ENCODE assay signal across 8 cellular contexts in genomic region chr2:155377178-155377780, GRCh38.
DNase-seq lines count a peak whose midpoint lies in the region; ATAC-seq and TF ChIP-seq lines count a peak whose summit lies in the region.

No MANE protein-coding gene starts in this region.

- CTCF ChIA-PET in WTC11 (lab: Charles Lee), result interaction anchor here (0.5 to 2.7 kb wide), 19 partner anchors 12 to 1816 kb away, joined by 3 to 24 read pairs (median 4); no protein-coding TSS in a partner anchor

- H3K4me3 ChIP-seq in heart left ventricle (no peak overlapping the region), right atrium auricular region (no peak overlapping the region), left lung (no peak overlapping the region), uterus (no peak overlapping the region)

- H3K27ac ChIP-seq in heart left ventricle (no peak overlapping the region), right atrium auricular region (no peak overlapping the region), left lung (no peak overlapping the region), uterus (no peak overlapping the region)

- no peaks in the 10 kb centered on the region for H3K27me3 Mint-ChIP-seq in WTC11 (ENCODE audit: low read depth)

- no peaks in the 10 kb centered on the region for H3K4me1 Mint-ChIP-seq in WTC11

- H3K9me3 ChIP-seq in heart left ventricle (no peaks in the 10 kb centered on the region), right atrium auricular region (no peaks in the 10 kb centered on the region), left lung (no peaks in the 10 kb centered on the region), uterus (no peaks in the 10 kb centered on the region)

- peaks cover 0 to 6% (median 0%) of the 10 kb centered on the region in 9 donors for H3K27me3 ChIP-seq in heart left ventricle
- no peaks in the 10 kb centered on the region for H3K27me3 ChIP-seq in right atrium auricular region
- H3K27me3 ChIP-seq in left lung, result no peaks in the 10 kb centered on the region
- no peaks in the 10 kb centered on the region for H3K27me3 ChIP-seq in uterus

- H3K9me3 Mint-ChIP-seq in WTC11, result no peaks in the 10 kb centered on the region

- POLR2A ChIA-PET in WTC11 (lab: Charles Lee), result no interaction called here

- intact Hi-C loops in heart left ventricle (cut with DNase I), result loop anchor here in 8 of 10 donors (5.0 to 10.0 kb wide), 6 partner anchors 1210 to 1818 kb away; no protein-coding TSS in a partner anchor
- intact Hi-C loops in left lung (cut with DNase I), result no loop called here
- intact Hi-C loops in uterus (cut with DNase I; ENCODE audit: low total_unique reads), result no loop called here

- no peak overlapping the region for H3K4me3 Mint-ChIP-seq in WTC11

- ATAC-seq in heart left ventricle (no peak), WTC11 (peak; percentile 51; the same call in 1 of the 2 replicates), left lung (peak; percentile 40), GM21825 (IDR thresholded peaks at IDR 0.05; ENCODE audit: unreplicated experiment) (no peak), HG03045 (IDR thresholded peaks at IDR 0.05; ENCODE audit: unreplicated experiment) (no peak)

- TF ChIP-seq CTCF in heart left ventricle (IDR thresholded peaks at IDR 0.05), result peak in 9 of 12 donors; percentile 14 to 48 (median 27)
- peak in 1 of 2 donors; percentile 44 for TF ChIP-seq CTCF in right atrium auricular region (IDR thresholded peaks at IDR 0.05)
- peak; percentile 34 for TF ChIP-seq CTCF in WTC11 (IDR thresholded peaks at IDR 0.05)
- TF ChIP-seq CTCF in left lung (IDR thresholded peaks at IDR 0.05), result no peak
- TF ChIP-seq CTCF in uterus (IDR thresholded peaks at IDR 0.05), result peak in 1 of 4 experiments; percentile 1

- WGBS in heart left ventricle, 4 donors, result 59 to 71% (median 62%) methylated on average over 6 of the region's 6 CpGs

- TF ChIP-seq POLR2A in heart left ventricle (IDR thresholded peaks at IDR 0.05), result no peak
- no peak for TF ChIP-seq POLR2A in uterus (IDR thresholded peaks at IDR 0.05)

- no peaks in the 10 kb centered on the region for H3K4me1 ChIP-seq in heart left ventricle
- no peaks in the 10 kb centered on the region for H3K4me1 ChIP-seq in right atrium auricular region
- H3K4me1 ChIP-seq in left lung, result no peaks in the 10 kb centered on the region
- no peaks in the 10 kb centered on the region for H3K4me1 ChIP-seq in uterus

- H3K27ac Mint-ChIP-seq in WTC11, result no peak overlapping the region

- H3K36me3 Mint-ChIP-seq in WTC11, result no peaks in the 10 kb centered on the region

- H3K36me3 ChIP-seq in heart left ventricle, result no peaks in the 10 kb centered on the region
- H3K36me3 ChIP-seq in right atrium auricular region, result no peaks in the 10 kb centered on the region
- no peaks in the 10 kb centered on the region for H3K36me3 ChIP-seq in left lung
- no peaks in the 10 kb centered on the region for H3K36me3 ChIP-seq in uterus

- DNase-seq in heart left ventricle (no peak), right atrium auricular region (ENCODE audit: low spot score) (no peak), NCI-H146 treated with DMSO at 0.1 percent for 48 hours (lab: John Stamatoyannopoulos, UW; ENCODE audit: unreplicated experiment) (peak; percentile 44), WTC11 (ENCODE audit: low spot score) (no peak), left lung (no peak), uterus (no peak)

TF ChIP-seq in WTC11, 78 proteins besides CTCF, POLR2A, EP300 and RAD21:
- no peak for TF ChIP-seq ZNF263 (CRISPR knock-in tag; IDR thresholded peaks at IDR 0.05; ENCODE audit: low read depth)
- TF ChIP-seq CREM (CRISPR knock-in tag; IDR thresholded peaks at IDR 0.05), result no peak
- TF ChIP-seq AR (CRISPR knock-in tag; IDR thresholded peaks at IDR 0.05), result no peak
- no peak for TF ChIP-seq CBFB (CRISPR knock-in tag; IDR thresholded peaks at IDR 0.05; ENCODE audit: low read depth)
- no peak for TF ChIP-seq FOXP1 (CRISPR knock-in tag; IDR thresholded peaks at IDR 0.05; ENCODE audit: borderline replicate concordance)
- no peak for TF ChIP-seq TCF7 (CRISPR knock-in tag; IDR thresholded peaks at IDR 0.05; ENCODE audit: low read depth)
- TF ChIP-seq MYBL2 (CRISPR knock-in tag; IDR thresholded peaks at IDR 0.05), result no peak
- TF ChIP-seq NFYB (CRISPR knock-in tag; conservative IDR thresholded peaks at IDR 0.05; ENCODE audit: low read depth), result no peak
- TF ChIP-seq IRF1 (CRISPR knock-in tag; IDR thresholded peaks at IDR 0.05), result no peak
- TF ChIP-seq ZNF138 (CRISPR knock-in tag; conservative IDR thresholded peaks at IDR 0.05), result no peak

Comparison
In these comparisons a context has a peak if more than half of its experiments do, and no peak if none do; other contexts are left out.
1. ATAC-seq: peak in WTC11 (single experiment) and left lung (single experiment); none in heart left ventricle (0 of 4), GM21825 (single experiment) and HG03045 (single experiment).
2. CTCF ChIP-seq: peak in heart left ventricle (9 of 12) and WTC11 (single experiment); none in left lung (0 of 2).
3. intact Hi-C loops: an anchor here in heart left ventricle (5.0 to 10.0 kb wide); none called in left lung and uterus.